In the genomic region with DNA sequence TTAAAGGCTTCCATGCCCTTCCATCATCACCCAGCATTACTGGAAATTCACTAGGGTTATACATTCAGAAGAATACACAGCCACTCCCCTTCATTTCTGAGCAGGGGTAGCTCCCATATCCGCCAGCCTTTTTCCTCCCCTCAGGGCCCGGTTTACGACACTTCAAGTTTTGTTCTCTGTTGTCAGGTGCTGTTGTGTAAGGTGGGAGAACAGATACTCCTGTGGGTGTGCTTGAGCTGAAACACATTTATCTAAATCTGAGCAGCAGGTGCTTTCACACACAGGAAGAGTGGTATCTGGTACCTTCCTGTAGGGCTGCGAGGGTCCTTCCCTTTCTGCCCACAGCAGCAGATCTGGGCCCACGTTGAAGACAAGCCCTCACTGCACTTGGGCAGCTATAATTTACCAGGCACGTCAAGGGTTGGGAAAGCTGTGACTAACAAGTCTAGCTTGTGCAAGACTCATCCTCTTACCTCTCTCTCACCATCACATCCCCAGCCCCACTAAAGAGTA, we compare ENCODE assay signal across 1 cellular context.
TF ChIP-seq lines count a peak whose summit lies in the region.

No MANE protein-coding gene starts in this region.

TF ChIP-seq in H1, 55 proteins besides CTCF, POLR2A, EP300 and RAD21 (continued from another document):
- TF ChIP-seq, protein P1, sequence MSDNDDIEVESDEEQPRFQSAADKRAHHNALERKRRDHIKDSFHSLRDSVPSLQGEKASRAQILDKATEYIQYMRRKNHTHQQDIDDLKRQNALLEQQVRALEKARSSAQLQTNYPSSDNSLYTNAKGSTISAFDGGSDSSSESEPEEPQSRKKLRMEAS (IDR thresholded peaks at IDR 0.05), result no peak
- TF ChIP-seq TBP (IDR thresholded peaks at IDR 0.05; ENCODE audit: low read depth, low read length) (no peak), JUND (IDR thresholded peaks at IDR 0.05; ENCODE audit: low read length) (no peak)
TF ChIP-seq in H1: peak in this region for 0.
